14 cellular contexts compared by ENCODE assay signal in genomic region chr17:81328489-81328888, GRCh38. TPM values are rescaled to one million over a fixed set of nuclear protein-coding genes. Genes with fewer than 3 reads are reported as not detected.
DNase-seq lines count a peak whose midpoint lies in the region; ATAC-seq and TF ChIP-seq lines count a peak whose summit lies in the region.
"Had no signal": no experiment of that assay in that cellular context is flagged by ENCODE, and none has a peak within 500 bp of the region (broad histone marks: within the 10 kb centered on the region; RNA-seq: fewer than 3 reads in every experiment).

No MANE protein-coding gene starts in this region.

- intact Hi-C loops in stomach (cut with DNase I; ENCODE audit: low total_unique reads), result no loop called here

- DNase-seq in stomach (no peak), AG08396 (ENCODE audit: low spot score) (no peak), glomerular visceral epithelial cell (ENCODE audit: extremely low spot score) (no peak)
- DNase-seq in effector memory CD8-positive, alpha-beta T cell, result no peak
- DNase-seq: activated CD4-positive, alpha-beta memory T cell treated with anti-CD3 and anti-CD28 coated beads for 36 hours; activated naive CD4-positive, alpha-beta T cell treated with Interleukin-2 at 50 U/mL for 16 hours; GOT3; NCI-H1694 treated with DMSO at 0.1 percent for 48 hours; nucleus accumbens; stimulated activated naive B cell treated with anti-CD40 and anti-IgM and Interleukin-4, amounts not matched to agents 10 μg/mL and 1 μg/mL and 100 μg/mL, for 72 hours had no signal

- CTCF ChIA-PET in HEK293 (lab: Yijun Ruan, JAX), result interaction anchor here (1.4 to 1.6 kb wide), 2 partner anchors 32 to 74 kb away, joined by 3 to 5 read pairs; no protein-coding TSS in a partner anchor

- POLR2A ChIA-PET in HEK293 (lab: Yijun Ruan, JAX), result interaction anchor here (0.9 to 3.3 kb wide), 6 partner anchors 17 to 91 kb away, joined by 3 to 52 read pairs (median 4); partner anchors contain the start of gene BAHCC1

- WGBS in liver, result 38% methylated on average over 14 of the region's 14 CpGs
- 41 to 67% (median 55%) methylated on average over 8 to 14 of the region's 14 CpGs for WGBS in stomach, 5 donors

- H3K27ac Mint-ChIP-seq in effector memory CD8-positive, alpha-beta T cell, result no peak overlapping the region
- H3K27ac Mint-ChIP-seq: activated CD4-positive, alpha-beta memory T cell treated with anti-CD3 and anti-CD28 coated beads for 36 hours; stimulated activated naive B cell treated with anti-CD40 and anti-IgM and Interleukin-4, amounts not matched to agents 10 μg/mL and 1 μg/mL and 100 μg/mL, for 72 hours; T-helper 1 cell treated with Interleukin-12 subunit alpha and Interleukin-12 subunit beta and Interleukin-4 antibody, amounts not matched to agents 30 μg/mL and 1 μg/mL, for 36 hours had no signal

- H3K27me3 Mint-ChIP-seq in effector memory CD8-positive, alpha-beta T cell, result peaks cover 16 to 48% of the 10 kb centered on the region in 2 donors

- TF ChIP-seq EP300 in stomach (IDR thresholded peaks at IDR 0.05), result no peak

- H3K4me3 Mint-ChIP-seq in effector memory CD8-positive, alpha-beta T cell, result no peak overlapping the region
- H3K4me3 Mint-ChIP-seq: activated CD4-positive, alpha-beta memory T cell treated with anti-CD3 and anti-CD28 coated beads for 36 hours; stimulated activated naive B cell treated with anti-CD40 and anti-IgM and Interleukin-4, amounts not matched to agents 10 μg/mL and 1 μg/mL and 100 μg/mL, for 72 hours; T-helper 1 cell treated with Interleukin-12 subunit alpha and Interleukin-12 subunit beta and Interleukin-4 antibody, amounts not matched to agents 30 μg/mL and 1 μg/mL, for 36 hours had no signal

- no peak for ATAC-seq in effector memory CD8-positive, alpha-beta T cell (replicated peaks)
- ATAC-seq: stimulated activated naive B cell treated with anti-CD40 and anti-IgM and Interleukin-4, amounts not matched to agents 10 μg/mL and 1 μg/mL and 100 μg/mL, for 72 hours had no signal

- TF ChIP-seq RAD21 in liver (IDR thresholded peaks at IDR 0.05), result peak in 1 of 2 donors; percentile 43

- H3K36me3 ChIP-seq in HEK293 (ENCODE audit: control insufficient read depth in 2 of 2, insufficient read depth in 1 of 2, low read length in 2 of 2) (no peaks in the 10 kb centered on the region), liver (ENCODE audit: control insufficient read depth in 4 of 4, insufficient read depth in 3 of 4, low read depth in 1 of 4, low read length in 3 of 4) (no peaks in the 10 kb centered on the region), stomach (no peaks in the 10 kb centered on the region)

- H3K27ac ChIP-seq in HEK293 (ENCODE audit: extremely low read depth, low read depth, low read length), result peak overlapping the region; percentile 91
- H3K27ac ChIP-seq in VCaP, result peak overlapping the region; percentile 98
- peak overlapping the region; percentile 73 to 92 for H3K27ac ChIP-seq in liver (ENCODE audit: low read depth in 1 of 2, low read length in 2 of 2)
- H3K27ac ChIP-seq in stomach, result peak overlapping the region in 4 of 5 donors; percentile 75 to 87 (median 84)

- TF ChIP-seq CTCF in HEK293 (tag by site-specific recombination; IDR thresholded peaks at IDR 0.05) (no peak), VCaP (conservative IDR thresholded peaks at IDR 0.05) (no peak), liver (IDR thresholded peaks at IDR 0.05; ENCODE audit: low read depth, low read length, missing input control) (no peak), stomach (IDR thresholded peaks at IDR 0.05) (no peak)

- H3K36me3 Mint-ChIP-seq in effector memory CD8-positive, alpha-beta T cell (ENCODE audit: insufficient read depth), result no peaks in the 10 kb centered on the region
- H3K36me3 Mint-ChIP-seq: activated CD4-positive, alpha-beta memory T cell treated with anti-CD3 and anti-CD28 coated beads for 36 hours; stimulated activated naive B cell treated with anti-CD40 and anti-IgM and Interleukin-4, amounts not matched to agents 10 μg/mL and 1 μg/mL and 100 μg/mL, for 72 hours had no signal

- TF ChIP-seq POLR2A in stomach (IDR thresholded peaks at IDR 0.05), result no peak

- H3K4me1 ChIP-seq in HEK293 (ENCODE audit: control insufficient read depth, insufficient read depth, low read length) (peaks cover 16% of the 10 kb centered on the region), liver (ENCODE audit: control insufficient read depth in 4 of 4, insufficient read depth in 4 of 4, low read length in 3 of 4) (peaks cover 28 to 69% (median 47%) of the 10 kb centered on the region in 4 donors), stomach (peaks cover 23 to 68% (median 33%) of the 10 kb centered on the region in 4 donors)

- H3K27me3 ChIP-seq in liver (ENCODE audit: control insufficient read depth in 4 of 4, insufficient read depth in 4 of 4, low read length in 3 of 4) (no peaks in the 10 kb centered on the region), stomach (peaks cover 0 to 16% (median 0%) of the 10 kb centered on the region in 3 donors)

- H3K4me1 Mint-ChIP-seq in effector memory CD8-positive, alpha-beta T cell (ENCODE audit: low read depth in 2 of 2), result peaks cover 0 to 5% of the 10 kb centered on the region in 2 donors

- no peaks in the 10 kb centered on the region for H3K9me3 Mint-ChIP-seq in effector memory CD8-positive, alpha-beta T cell
- H3K9me3 Mint-ChIP-seq: activated CD4-positive, alpha-beta memory T cell treated with anti-CD3 and anti-CD28 coated beads for 36 hours; stimulated activated naive B cell treated with anti-CD40 and anti-IgM and Interleukin-4, amounts not matched to agents 10 μg/mL and 1 μg/mL and 100 μg/mL, for 72 hours; T-helper 1 cell treated with Interleukin-12 subunit alpha and Interleukin-12 subunit beta and Interleukin-4 antibody, amounts not matched to agents 30 μg/mL and 1 μg/mL, for 36 hours had no signal

- H3K4me3 ChIP-seq in HEK293 (ENCODE audit: low read depth, low read length), result no peak overlapping the region
- peak overlapping the region in 2 of 3 donors; percentile 0 to 54 for H3K4me3 ChIP-seq in liver (ENCODE audit: low read depth in 1 of 3, low read length in 3 of 3)
- H3K4me3 ChIP-seq in stomach, result no peak overlapping the region

- H3K9ac ChIP-seq in liver (ENCODE audit: low read depth in 1 of 2, low read length in 2 of 2), result peak overlapping the region; percentile 39 to 68

- H3K9me3 ChIP-seq in HEK293 (ENCODE audit: control insufficient read depth, insufficient read depth, low read depth, low read length) (no peaks in the 10 kb centered on the region), liver (ENCODE audit: control insufficient read depth in 4 of 4, low read length in 3 of 4) (no peaks in the 10 kb centered on the region), stomach (no peaks in the 10 kb centered on the region)

TF ChIP-seq in HEK293, 187 proteins besides CTCF, POLR2A, EP300 and RAD21 (continues in another document):
- TF ChIP-seq, protein P1, sequence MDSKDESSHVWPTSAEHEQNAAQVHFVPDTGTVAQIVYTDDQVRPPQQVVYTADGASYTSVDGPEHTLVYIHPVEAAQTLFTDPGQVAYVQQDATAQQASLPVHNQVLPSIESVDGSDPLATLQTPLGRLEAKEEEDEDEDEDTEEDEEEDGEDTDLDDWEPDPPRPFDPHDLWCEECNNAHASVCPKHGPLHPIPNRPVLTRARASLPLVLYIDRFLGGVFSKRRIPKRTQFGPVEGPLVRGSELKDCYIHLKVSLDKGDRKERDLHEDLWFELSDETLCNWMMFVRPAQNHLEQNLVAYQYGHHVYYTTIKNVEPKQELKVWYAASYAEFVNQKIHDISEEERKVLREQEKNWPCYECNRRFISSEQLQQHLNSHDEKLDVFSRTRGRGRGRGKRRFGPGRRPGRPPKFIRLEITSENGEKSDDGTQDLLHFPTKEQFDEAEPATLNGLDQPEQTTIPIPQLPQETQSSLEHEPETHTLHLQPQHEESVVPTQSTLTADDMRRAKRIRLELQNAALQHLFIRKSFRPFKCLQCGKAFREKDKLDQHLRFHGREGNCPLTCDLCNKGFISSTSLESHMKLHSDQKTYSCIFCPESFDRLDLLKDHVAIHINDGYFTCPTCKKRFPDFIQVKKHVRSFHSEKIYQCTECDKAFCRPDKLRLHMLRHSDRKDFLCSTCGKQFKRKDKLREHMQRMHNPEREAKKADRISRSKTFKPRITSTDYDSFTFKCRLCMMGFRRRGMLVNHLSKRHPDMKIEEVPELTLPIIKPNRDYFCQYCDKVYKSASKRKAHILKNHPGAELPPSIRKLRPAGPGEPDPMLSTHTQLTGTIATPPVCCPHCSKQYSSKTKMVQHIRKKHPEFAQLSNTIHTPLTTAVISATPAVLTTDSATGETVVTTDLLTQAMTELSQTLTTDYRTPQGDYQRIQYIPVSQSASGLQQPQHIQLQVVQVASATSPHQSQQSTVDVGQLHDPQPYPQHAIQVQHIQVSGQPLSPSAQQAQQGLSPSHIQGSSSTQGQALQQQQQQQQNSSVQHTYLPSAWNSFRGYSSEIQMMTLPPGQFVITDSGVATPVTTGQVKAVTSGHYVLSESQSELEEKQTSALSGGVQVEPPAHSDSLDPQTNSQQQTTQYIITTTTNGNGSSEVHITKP (tag by site-specific recombination; IDR thresholded peaks at IDR 0.05), result peak; percentile 85

TF ChIP-seq in liver, 16 proteins besides CTCF, POLR2A, EP300 and RAD21 (continues in another document):
- peak; percentile 68 to 79 for TF ChIP-seq EGR1 (IDR thresholded peaks at IDR 0.05; ENCODE audit: low read depth in 2 of 2)
- TF ChIP-seq, protein P2, sequence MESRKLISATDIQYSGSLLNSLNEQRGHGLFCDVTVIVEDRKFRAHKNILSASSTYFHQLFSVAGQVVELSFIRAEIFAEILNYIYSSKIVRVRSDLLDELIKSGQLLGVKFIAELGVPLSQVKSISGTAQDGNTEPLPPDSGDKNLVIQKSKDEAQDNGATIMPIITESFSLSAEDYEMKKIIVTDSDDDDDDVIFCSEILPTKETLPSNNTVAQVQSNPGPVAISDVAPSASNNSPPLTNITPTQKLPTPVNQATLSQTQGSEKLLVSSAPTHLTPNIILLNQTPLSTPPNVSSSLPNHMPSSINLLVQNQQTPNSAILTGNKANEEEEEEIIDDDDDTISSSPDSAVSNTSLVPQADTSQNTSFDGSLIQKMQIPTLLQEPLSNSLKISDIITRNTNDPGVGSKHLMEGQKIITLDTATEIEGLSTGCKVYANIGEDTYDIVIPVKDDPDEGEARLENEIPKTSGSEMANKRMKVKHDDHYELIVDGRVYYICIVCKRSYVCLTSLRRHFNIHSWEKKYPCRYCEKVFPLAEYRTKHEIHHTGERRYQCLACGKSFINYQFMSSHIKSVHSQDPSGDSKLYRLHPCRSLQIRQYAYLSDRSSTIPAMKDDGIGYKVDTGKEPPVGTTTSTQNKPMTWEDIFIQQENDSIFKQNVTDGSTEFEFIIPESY (IDR thresholded peaks at IDR 0.05), result no peak

RNA-seq across cellular contexts. Expression of gene SLC38A10, which starts 33.4 kb away (rescaled TPM):
- total RNA-seq in liver, result 100 to 1,000 TPM in 1 of 2 donors, 10 to 100 TPM in 1; 34.2 to 117 TPM
- 10 to 100 TPM; 29.3 to 75.2 TPM for polyA plus RNA-seq in liver
- 100 to 1,000 TPM in 2 of 5 donors, 10 to 100 TPM in 3; 27.4 to 140 (median 82.6) TPM for total RNA-seq in stomach
- polyA plus RNA-seq in stomach, result 10 to 100 TPM; 18.6 to 78.1 (median 56.4) TPM

Comparison
In these comparisons a context has a peak if more than half of its experiments do, and no peak if none do; other contexts are left out.
1. H3K4me3 ChIP-seq: peak in liver (2 of 3); none in HEK293 (single experiment) and stomach (0 of 4).
2. Peak in every context shown above with its lines, with median percentiles within 50 percentile points of each other: H3K27ac ChIP-seq.